In genomic region chr12:6825398-6826124, GRCh38 we compare ENCODE assay signal across 8 cellular contexts. TPM values are rescaled to one million over a fixed set of nuclear protein-coding genes. Genes with fewer than 3 reads are reported as not detected.
DNase-seq lines count a peak whose midpoint lies in the region; ATAC-seq and TF ChIP-seq lines count a peak whose summit lies in the region.

No MANE protein-coding gene starts in this region.

- H3K4me1 Mint-ChIP-seq in T-cell = peaks cover 29 to 52% (median 33%) of the 10 kb centered on the region in 3 donors

- TF ChIP-seq POLR2A in adrenal gland (IDR thresholded peaks at IDR 0.05) = no peak

- CTCF ChIA-PET in T-cell (lab: Charles Lee) = interaction anchor here (0.5 to 3.2 kb wide), 15 partner anchors 9 to 337 kb away, joined by 3 to 26 read pairs (median 3); partner anchors contain the start of genes MLF2 (in 2 of the 2), USP5 (in 1 of the 2) and ZNF384 (in 1 of the 2)

- DNase-seq in NCI-H1092 (lab: John Stamatoyannopoulos, UW) (peak; percentile 56), T-cell (peak; percentile 36 to 83 (median 71)), adrenal gland (peak; percentile 81 to 95 (median 87)), heart right ventricle (peak; percentile 87 to 89), psoas muscle (peak; percentile 83 to 89), ureter (ENCODE audit: low spot score) (peak; percentile 90)

- TF ChIP-seq CTCF in GM12875 (IDR thresholded peaks at IDR 0.05; ENCODE audit: borderline replicate concordance, insufficient read depth, low read depth, low read length) = peak; percentile 93
- TF ChIP-seq CTCF in adrenal gland (IDR thresholded peaks at IDR 0.05) = peak; percentile 78 to 96 (median 92)
- peak; percentile 80 to 97 (median 95) for TF ChIP-seq CTCF in heart right ventricle (IDR thresholded peaks at IDR 0.05)
- peak; percentile 87 for TF ChIP-seq CTCF in psoas muscle (IDR thresholded peaks at IDR 0.05)

- H3K27ac ChIP-seq in adrenal gland = no peak overlapping the region
- peak overlapping the region in 1 of 10 donors; percentile 18 for H3K27ac ChIP-seq in heart right ventricle
- no peak overlapping the region for H3K27ac ChIP-seq in psoas muscle

- H3K36me3 Mint-ChIP-seq in T-cell = no peaks in the 10 kb centered on the region

- WGBS in adrenal gland, 4 donors = 7 to 11% (median 10%) methylated on average over 15 to 19 of the region's 19 CpGs
- WGBS in heart right ventricle, 2 donors = 12 to 14% methylated on average over 19 of the region's 19 CpGs
- 10 to 12% (median 12%) methylated on average over 17 to 19 of the region's 19 CpGs for WGBS in psoas muscle, 3 donors

- intact Hi-C loops in adrenal gland (cut with DNase I) (loop anchor here in 1 of 2 donors (10.0 kb wide), 1 partner anchor 81 kb away; no protein-coding TSS in a partner anchor), heart right ventricle (cut with DNase I) (loop anchor here (2.0 to 10.0 kb wide), 9 partner anchors 48 to 211 kb away; partner anchors contain the start of genes MLF2 (in 8 of the 10) and PTMS (in 1 of the 10)), psoas muscle (cut with DNase I) (loop anchor here (2.0 to 10.0 kb wide), 4 partner anchors 71 to 208 kb away; partner anchors contain the start of gene MLF2 (in 2 of the 2))

- H3K36me3 ChIP-seq in adrenal gland (replicated peaks in 1 of 2) (no peaks in the 10 kb centered on the region), heart right ventricle (peaks cover 0 to 6% (median 0%) of the 10 kb centered on the region in 9 donors), psoas muscle (ENCODE audit: insufficient read depth in 1 of 2, low read depth in 1 of 2) (no peaks in the 10 kb centered on the region)

- POLR2A ChIA-PET in T-cell (lab: Charles Lee) = interaction anchor here in 1 of 2 donors (0.7 to 1.5 kb wide), 2 partner anchors 47 to 73 kb away, joined by 3 read pairs; partner anchors contain the start of genes MLF2 and SPSB2

- peak; percentile 46 to 69 (median 50) for ATAC-seq in T-cell (replicated peaks in 1 of 4)
- peak; percentile 54 to 73 (median 62) for ATAC-seq in heart right ventricle
- peak; percentile 79 to 83 (median 82) for ATAC-seq in psoas muscle
- no peak for ATAC-seq in GM18517 (IDR thresholded peaks at IDR 0.05; ENCODE audit: unreplicated experiment)

- H3K27me3 ChIP-seq in adrenal gland = peaks cover 4% of the 10 kb centered on the region
- peaks cover 0 to 59% (median 0%) of the 10 kb centered on the region in 7 donors for H3K27me3 ChIP-seq in heart right ventricle
- peaks cover 0 to 70% (median 15%) of the 10 kb centered on the region in 3 donors for H3K27me3 ChIP-seq in psoas muscle (ENCODE audit: insufficient read depth in 3 of 3, low read length in 2 of 3)

- no peaks in the 10 kb centered on the region for H3K9me3 ChIP-seq in adrenal gland (replicated peaks in 1 of 3)
- H3K9me3 ChIP-seq in heart right ventricle = no peaks in the 10 kb centered on the region
- H3K9me3 ChIP-seq in psoas muscle = no peaks in the 10 kb centered on the region

- H3K4me1 ChIP-seq in adrenal gland (replicated peaks in 1 of 2) = peaks cover 6 to 15% of the 10 kb centered on the region in 2 donors
- peaks cover 15 to 65% (median 45%) of the 10 kb centered on the region in 9 donors for H3K4me1 ChIP-seq in heart right ventricle
- H3K4me1 ChIP-seq in psoas muscle = peaks cover 3% of the 10 kb centered on the region

- peak overlapping the region in 1 of 2 donors; percentile 34 for H3K27ac Mint-ChIP-seq in T-cell

- no peak overlapping the region for H3K4me3 Mint-ChIP-seq in T-cell

- H3K9me3 Mint-ChIP-seq in T-cell = no peaks in the 10 kb centered on the region

- H3K4me3 ChIP-seq in GM12875 (ENCODE audit: low read depth, low read length) (no peak overlapping the region), adrenal gland (no peak overlapping the region), heart right ventricle (peak overlapping the region in 5 of 10 donors; percentile 17 to 39 (median 25)), psoas muscle (no peak overlapping the region)

- peaks cover 16 to 64% of the 10 kb centered on the region in 2 donors for H3K27me3 Mint-ChIP-seq in T-cell

RNA-seq across cellular contexts. Expression of gene P3H3, which starts 2.6 kb away (rescaled TPM):
- total RNA-seq in T-cell = 1 to 10 TPM; 4.7 to 9.8 (median 8.0) TPM
- 10 to 100 TPM in 7 of 8 donors, 1 to 10 TPM in 1; 8.5 to 23.6 (median 15.8) TPM for total RNA-seq in adrenal gland
- polyA plus RNA-seq in adrenal gland = 10 to 100 TPM in 2 of 3 donors, 1 to 10 TPM in 1; 3.7 to 58.1 (median 51.0) TPM
- total RNA-seq in heart right ventricle = 10 to 100 TPM in 9 of 10 donors, 1 to 10 TPM in 1; 6.4 to 24.6 (median 16.0) TPM
- 10 to 100 TPM; 12.5 to 37.8 TPM for polyA plus RNA-seq in heart right ventricle
- total RNA-seq in psoas muscle = 1 to 10 TPM; 1.3 to 4.2 (median 3.2) TPM
- polyA plus RNA-seq in psoas muscle = 1 to 10 TPM in 2 of 3 donors, under 1 TPM in 1; 0.87 to 1.2 (median 1.1) TPM
- 27.9 TPM for total RNA-seq in ureter

RNA-seq across cellular contexts. Expression of gene GPR162, which starts 3.9 kb away (rescaled TPM):
- total RNA-seq in T-cell = under 1 TPM in 2 of 5 donors, not detected in 3; 0.13 to 0.46 TPM
- 10 to 100 TPM in 1 of 8 donors, 1 to 10 TPM in 7; 1.1 to 11.9 (median 4.4) TPM for total RNA-seq in adrenal gland
- 10 to 100 TPM in 2 of 3 donors, 1 to 10 TPM in 1; 5.3 to 42.6 (median 13.7) TPM for polyA plus RNA-seq in adrenal gland
- 1 to 10 TPM; 1.8 to 5.7 (median 3.8) TPM for total RNA-seq in heart right ventricle
- 10 to 100 TPM in 1 of 2 donors, 1 to 10 TPM in 1; 7.0 to 16.8 TPM for polyA plus RNA-seq in heart right ventricle
- 1 to 10 TPM in 3 of 4 donors, under 1 TPM in 1; 0.50 to 2.8 (median 1.2) TPM for total RNA-seq in psoas muscle
- polyA plus RNA-seq in psoas muscle = 1 to 10 TPM in 1 of 3 donors, under 1 TPM in 2; 0.60 to 1.8 (median 0.61) TPM
- 2.5 TPM for total RNA-seq in ureter

RNA-seq across cellular contexts. Expression of gene GNB3, which starts 15.2 kb away (rescaled TPM):
- 1 to 10 TPM in 4 of 5 donors, under 1 TPM in 1; 0.85 to 4.3 (median 3.4) TPM for total RNA-seq in T-cell
- total RNA-seq in adrenal gland = 1 to 10 TPM in 5 of 8 donors, under 1 TPM in 2, not detected in 1; 0.70 to 2.6 (median 1.7) TPM
- polyA plus RNA-seq in adrenal gland = 10 to 100 TPM in 2 of 3 donors, 1 to 10 TPM in 1; 1.0 to 22.4 (median 11.6) TPM
- total RNA-seq in heart right ventricle = 10 to 100 TPM in 2 of 10 donors, 1 to 10 TPM in 8; 2.4 to 14.6 (median 7.5) TPM
- 10 to 100 TPM in 1 of 2 donors, 1 to 10 TPM in 1; 1.9 to 15.0 TPM for polyA plus RNA-seq in heart right ventricle
- under 1 TPM; 0.23 to 0.69 (median 0.33) TPM for total RNA-seq in psoas muscle
- under 1 TPM; 0.13 to 0.60 (median 0.13) TPM for polyA plus RNA-seq in psoas muscle
- 4.5 TPM for total RNA-seq in ureter

RNA-seq across cellular contexts. Expression of gene CDCA3, which starts 25.5 kb away (rescaled TPM):
- 1 to 10 TPM; 1.1 to 2.7 (median 2.0) TPM for total RNA-seq in T-cell
- 1 to 10 TPM in 7 of 8 donors, not detected in 1; 2.6 to 4.3 (median 3.3) TPM for total RNA-seq in adrenal gland
- polyA plus RNA-seq in adrenal gland = 1 to 10 TPM; 3.5 to 5.5 (median 5.3) TPM
- total RNA-seq in heart right ventricle = 1 to 10 TPM in 3 of 10 donors, under 1 TPM in 6, not detected in 1; 0.22 to 4.0 (median 0.55) TPM
- polyA plus RNA-seq in heart right ventricle = 1 to 10 TPM in 1 of 2 donors, under 1 TPM in 1; 0.45 to 1.5 TPM
- total RNA-seq in psoas muscle = 1 to 10 TPM in 1 of 4 donors, under 1 TPM in 2, not detected in 1; 0.79 to 1.1 (median 0.92) TPM
- 1 to 10 TPM in 1 of 3 donors, under 1 TPM in 2; 0.21 to 3.3 (median 0.56) TPM for polyA plus RNA-seq in psoas muscle
- 1.4 TPM for total RNA-seq in ureter

RNA-seq across cellular contexts. Expression of gene USP5, which starts 26.4 kb away (rescaled TPM):
- total RNA-seq in T-cell (10 to 100 TPM; 64.2 to 95.8 (median 85.8) TPM), adrenal gland (100 to 1,000 TPM in 5 of 8 donors, 10 to 100 TPM in 3; 60.0 to 162 (median 119) TPM), heart right ventricle (10 to 100 TPM; 64.8 to 95.5 (median 74.1) TPM), psoas muscle (100 to 1,000 TPM in 3 of 4 donors, 10 to 100 TPM in 1; 98.1 to 127 (median 112) TPM), ureter (106 TPM)
- polyA plus RNA-seq in adrenal gland (100 to 1,000 TPM in 1 of 3 donors, 10 to 100 TPM in 2; 30.6 to 109 (median 32.5) TPM), heart right ventricle (10 to 100 TPM; 17.6 to 37.4 TPM), psoas muscle (10 to 100 TPM; 43.1 to 85.1 (median 49.5) TPM)
